29 cellular contexts compared by ENCODE assay signal in genomic region chr10:27716521-27716920, GRCh38. TPM values are rescaled to one million over a fixed set of nuclear protein-coding genes. Genes with fewer than 3 reads are reported as not detected.
"Had no signal": no experiment of that assay in that cellular context is flagged by ENCODE, and none has a peak within 500 bp of the region (broad histone marks: within the 10 kb centered on the region; RNA-seq: fewer than 3 reads in every experiment).

No MANE protein-coding gene starts in this region.

- H3K36me3 ChIP-seq: esophagus muscularis mucosa, heart left ventricle, neutrophil, ovary, prostate gland, transverse colon had no signal

- H3K27me3 ChIP-seq: esophagus muscularis mucosa, neutrophil, ovary, testis, transverse colon had no signal

- H3K27ac ChIP-seq: neutrophil, ovary, prostate gland, testis, transverse colon had no signal

- H3K36me3 Mint-ChIP-seq: immature natural killer cell, mesothelial cell of epicardium, naive B cell had no signal

- H3K27ac Mint-ChIP-seq: activated B cell treated with CpG ODN at 0.5 μM for 24 hours; activated CD8-positive, alpha-beta T cell treated with anti-CD3 and anti-CD28 coated beads for 36 hours; activated T-helper 17 cell treated with anti-CD3 and anti-CD28 coated beads, Interleukin-2, amount 50 U/mL, for 72 hours; dendritic cell treated with granulocyte-macrophage colony-stimulating factor and Interleukin-4, amounts not matched to agents 40 ng/mL and 50 ng/mL, for 4 days; immature natural killer cell; mesothelial cell of epicardium; naive B cell; nephron progenitor cell had no signal

- DNase-seq: activated B cell treated with CpG ODN at 0.5 μM for 24 hours; activated CD4-positive, alpha-beta T cell treated with anti-CD3 and anti-CD28 coated beads, Interleukin-2, amount 50 U/mL, for 1 hour; activated CD8-positive, alpha-beta T cell treated with anti-CD3 and anti-CD28 coated beads for 36 hours; activated gamma-delta T cell treated with Interleukin-2 at 50 U/mL for 16 hours; activated naive CD4-positive, alpha-beta T cell treated with anti-CD3 and anti-CD28 coated beads, Interleukin-2, amount 50 U/mL, for 16 hours; activated T-cell treated with anti-CD3 and anti-CD28 coated beads, Interleukin-2, amount 50 U/mL, for 4 hours; amniotic stem cell; caudate nucleus; heart left ventricle; hypothalamus; immature natural killer cell; kidney; naive B cell; nephron progenitor cell; ovary; retina; stimulated activated CD4-positive, alpha-beta T cell treated with anti-CD3 and anti-CD28 coated beads, Interleukin-12 subunit alpha, Interleukin-12 subunit beta, amount 100 ng/mL, for 4 hours; stimulated activated CD4-positive, alpha-beta T cell treated with anti-CD3 and anti-CD28 coated beads, Interleukin-4, amount 100 ng/mL, for 1 hour; stimulated activated naive CD8-positive, alpha-beta T cell treated with anti-CD3 and anti-CD28 coated beads, Interleukin-15, Interleukin-2, amounts not matched to agents 100 U/mL and 50 U/mL, for 24 hours; testis; transverse colon had no signal

- H3K4me1 ChIP-seq: prostate gland, transverse colon had no signal

- H3K9me3 Mint-ChIP-seq: activated B cell treated with CpG ODN at 0.5 μM for 24 hours; activated CD8-positive, alpha-beta T cell treated with anti-CD3 and anti-CD28 coated beads for 36 hours; activated T-cell treated with anti-CD3 and anti-CD28 coated beads, Interleukin-2, amount 50 U/mL, for 4 hours; activated T-helper 17 cell treated with anti-CD3 and anti-CD28 coated beads, Interleukin-2, amount 50 U/mL, for 72 hours; dendritic cell treated with granulocyte-macrophage colony-stimulating factor and Interleukin-4, amounts not matched to agents 40 ng/mL and 50 ng/mL, for 4 days; immature natural killer cell; nephron progenitor cell had no signal

- H3K4me3 Mint-ChIP-seq: activated B cell treated with CpG ODN at 0.5 μM for 24 hours; activated CD8-positive, alpha-beta T cell treated with anti-CD3 and anti-CD28 coated beads for 36 hours; activated T-cell treated with anti-CD3 and anti-CD28 coated beads, Interleukin-2, amount 50 U/mL, for 4 hours; activated T-helper 17 cell treated with anti-CD3 and anti-CD28 coated beads, Interleukin-2, amount 50 U/mL, for 72 hours; dendritic cell treated with granulocyte-macrophage colony-stimulating factor and Interleukin-4, amounts not matched to agents 40 ng/mL and 50 ng/mL, for 4 days; immature natural killer cell; mesothelial cell of epicardium; naive B cell; nephron progenitor cell had no signal

- H3K4me3 ChIP-seq: esophagus muscularis mucosa, heart left ventricle, ovary, prostate gland, skin epidermis, testis, transverse colon had no signal

- H3K9me3 ChIP-seq: esophagus muscularis mucosa, heart left ventricle, neutrophil, ovary, prostate gland, testis, transverse colon had no signal

- H3K4me1 Mint-ChIP-seq: activated B cell treated with CpG ODN at 0.5 μM for 24 hours; activated T-helper 17 cell treated with anti-CD3 and anti-CD28 coated beads, Interleukin-2, amount 50 U/mL, for 72 hours; immature natural killer cell; naive B cell had no signal

- ATAC-seq: activated CD8-positive, alpha-beta T cell treated with anti-CD3 and anti-CD28 coated beads for 36 hours; activated T-cell treated with anti-CD3 and anti-CD28 coated beads, Interleukin-2, amount 50 U/mL, for 4 hours; activated T-helper 17 cell treated with anti-CD3 and anti-CD28 coated beads, Interleukin-2, amount 50 U/mL, for 72 hours; heart left ventricle; sciatic nerve; stimulated activated naive CD8-positive, alpha-beta T cell treated with anti-CD3 and anti-CD28 coated beads, Interleukin-15, Interleukin-2, amounts not matched to agents 100 U/mL and 50 U/mL, for 24 hours had no signal

RNA-seq across cellular contexts. Expression of gene MKX, which starts 29.1 kb away (rescaled TPM):
- total RNA-seq: activated B cell treated with CpG ODN at 0.5 μM for 24 hours, mesothelial cell of epicardium had no signal
- polyA plus RNA-seq: immature natural killer cell had no signal
